In genomic region chr5:81904166-81904565, GRCh38 we compare ENCODE assay signal across 1 cellular context.
TF ChIP-seq lines count a peak whose summit lies in the region.

No MANE protein-coding gene starts in this region.

TF ChIP-seq in GM23338, 12 proteins besides CTCF, POLR2A, EP300 and RAD21 (continued from another document):
- no peak for TF ChIP-seq ZNF462 (CRISPR knock-in tag; IDR thresholded peaks at IDR 0.05)
- TF ChIP-seq ZNF114 (CRISPR knock-in tag; IDR thresholded peaks at IDR 0.05): no peak
- TF ChIP-seq JUNB (IDR thresholded peaks at IDR 0.05; ENCODE audit: unreplicated experiment): no peak
- TF ChIP-seq REST (IDR thresholded peaks at IDR 0.05; ENCODE audit: unreplicated experiment): no peak
- no peak for TF ChIP-seq ETS1 (IDR thresholded peaks at IDR 0.05)
- TF ChIP-seq NANOG (IDR thresholded peaks at IDR 0.05; ENCODE audit: borderline replicate concordance): no peak
- TF ChIP-seq ZNF331 (CRISPR knock-in tag; IDR thresholded peaks at IDR 0.05; ENCODE audit: low read depth): no peak
- TF ChIP-seq STAT1 (IDR thresholded peaks at IDR 0.05; ENCODE audit: unreplicated experiment): no peak
- TF ChIP-seq EZH2 (IDR thresholded peaks at IDR 0.05; ENCODE audit: low read depth, unreplicated experiment): no peak
